ENCODE assay signal across 8 cellular contexts in the genomic region with DNA sequence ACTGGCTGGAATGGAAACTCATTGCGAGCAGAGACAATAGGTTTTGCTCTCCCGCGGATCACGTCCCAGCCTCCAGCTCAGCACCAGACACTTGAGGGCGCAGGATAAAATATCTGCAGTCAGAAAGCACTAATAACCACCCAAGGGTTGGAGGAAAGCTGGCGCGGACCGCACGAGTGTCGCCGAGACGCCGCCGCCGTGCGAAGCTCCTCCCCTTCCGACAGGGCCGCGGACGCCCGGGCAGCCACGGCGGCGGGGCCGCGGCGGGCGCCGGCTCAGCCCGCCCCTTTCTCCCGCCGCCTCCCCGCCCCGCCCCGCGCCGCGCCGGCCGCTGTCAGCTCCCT. TPM values are rescaled to one million over a fixed set of nuclear protein-coding genes. Genes with fewer than 3 reads are reported as not detected.
DNase-seq lines count a peak whose midpoint lies in the region; TF ChIP-seq lines count a peak whose summit lies in the region.

Gene CMPK1 (plus strand): TSS at position 213 of the 344 bp plus-strand sequence. CDS start 156 bp downstream, outside the sequence.

- H2AFZ ChIP-seq in H9 (ENCODE audit: low read length): no peak within 1 kb of the TSS
- H2AFZ ChIP-seq in neural progenitor cell (replicated peaks): peak within 1 kb of the TSS; percentile 90

- H4K5ac ChIP-seq in H9 (ENCODE audit: insufficient read length, low read depth, low read length): no peak within 1 kb of the TSS

- no peaks in the 10 kb centered on the region for H4K20me1 ChIP-seq in H9 (ENCODE audit: control insufficient read depth, insufficient read depth, insufficient read length)
- H4K20me1 ChIP-seq in neural progenitor cell (ENCODE audit: low read depth): no peaks in the 10 kb centered on the region

- H3F3A ChIP-seq in neural progenitor cell (ENCODE audit: low read depth): peaks cover 35% of the 10 kb centered on the region

- H3K4me1 Mint-ChIP-seq in H9 (peaks cover 6 to 9% of the 10 kb centered on the region in 2 experiments), neural progenitor cell (peaks cover 10% of the 10 kb centered on the region)

- H4K8ac ChIP-seq in H9 (replicated peaks; ENCODE audit: insufficient read length, low read depth, low read length): no peak within 1 kb of the TSS

- H3K23me2 ChIP-seq in H9 (ENCODE audit: insufficient read length, low read depth, low read length, poor library complexity, severe bottlenecking): peaks cover 7% of the 10 kb centered on the region

- H3K79me2 ChIP-seq in H9 (ENCODE audit: insufficient read depth, low read length) (peaks cover 2% of the 10 kb centered on the region; the same call in 1 of the 2 replicates), neural progenitor cell (ENCODE audit: low read depth) (peaks cover 56% of the 10 kb centered on the region)

- no peaks in the 10 kb centered on the region for H3K27me3 Mint-ChIP-seq in H9 (ENCODE audit: low read depth)
- H3K27me3 Mint-ChIP-seq in neural progenitor cell (ENCODE audit: insufficient read depth, low read depth): peaks cover 3% of the 10 kb centered on the region

- no peaks in the 10 kb centered on the region for H3K79me1 ChIP-seq in H9 (ENCODE audit: insufficient read depth, low read depth, low read length, poor library complexity, severe bottlenecking)

- H3K27ac ChIP-seq in H9 (ENCODE audit: insufficient read length, low read depth, low read length) (peak within 1 kb of the TSS; percentile 66), neural progenitor cell (peak within 1 kb of the TSS; percentile 96)

- no peak within 1 kb of the TSS for H3K56ac ChIP-seq in H9 (ENCODE audit: insufficient read length, low read depth, low read length)

- H3K23ac ChIP-seq in H9 (ENCODE audit: insufficient read length, low read depth, low read length): no peak within 1 kb of the TSS

- H2BK12ac ChIP-seq in H9 (ENCODE audit: insufficient read length, low read depth, low read length): no peak within 1 kb of the TSS

- no peak within 1 kb of the TSS for H2BK15ac ChIP-seq in H9 (ENCODE audit: low read depth, low read length)

- H3K36me3 ChIP-seq in neural progenitor cell: no peaks in the 10 kb centered on the region

- H3K4me3 ChIP-seq in foreskin fibroblast (ENCODE audit: low read depth in 1 of 2, low read length in 2 of 2) (peak within 1 kb of the TSS; percentile 81 to 96), neural progenitor cell (peak within 1 kb of the TSS; percentile 92)

- H3K4me3 Mint-ChIP-seq in H9 (peak within 1 kb of the TSS; percentile 95 to 96; a peak in 4 of 5 replicates), neural progenitor cell (peak within 1 kb of the TSS; percentile 97)

- no peak within 1 kb of the TSS for H2AK5ac ChIP-seq in H9 (ENCODE audit: insufficient read length, low read length)

- no peak within 1 kb of the TSS for H2BK20ac ChIP-seq in H9 (ENCODE audit: low read depth, low read length, poor library complexity, severe bottlenecking)

- H3K27me3 ChIP-seq in H9 (ENCODE audit: insufficient read depth, low read length) (no peaks in the 10 kb centered on the region), neural progenitor cell (no peaks in the 10 kb centered on the region)

- no peaks in the 10 kb centered on the region; a peak in 1 of 5 replicates for H3K9me3 Mint-ChIP-seq in H9
- no peaks in the 10 kb centered on the region for H3K9me3 Mint-ChIP-seq in neural progenitor cell

- H4K91ac ChIP-seq in H9 (ENCODE audit: insufficient read length, low read depth, low read length): no peak within 1 kb of the TSS

- no peak within 1 kb of the TSS for H3K4ac ChIP-seq in H9 (ENCODE audit: low read depth, low read length)

- H3K4me2 ChIP-seq in H9 (ENCODE audit: insufficient read depth, insufficient read length, low read length): peak within 1 kb of the TSS; percentile 81
- H3K4me2 ChIP-seq in neural progenitor cell: peak within 1 kb of the TSS; percentile 94

- H3K9me3 ChIP-seq in H9 (ENCODE audit: control insufficient read depth, low read depth, low read length) (no peaks in the 10 kb centered on the region), neural progenitor cell (ENCODE audit: low read depth) (no peaks in the 10 kb centered on the region)

- peak within 1 kb of the TSS; percentile 36 for H3K18ac ChIP-seq in H9 (ENCODE audit: insufficient read length, low read depth, low read length)

- in situ Hi-C loops in G401 (cut with HindIII; ENCODE audit: low sequenced_read_pairs): no loop called here

- WGBS in H9 (ENCODE audit: extremely low coverage, insufficient read length, low lambda C conversion rate): no CpG with 5 or more reads among the region's 40 CpGs

- DNase-seq in G401 (ENCODE audit: low spot score) (peak; percentile 91), H9 (peak; percentile 75), LoVo (ENCODE audit: low spot score) (peak; percentile 89), SHP77 (lab: John Stamatoyannopoulos, UW) (peak; percentile 79 to 83), foreskin fibroblast (peak; percentile 83 to 93), neural progenitor cell (ENCODE audit: low spot score) (peak; percentile 93), stromal cell of bone marrow (ENCODE audit: low read depth) (peak; percentile 76)
- peak; percentile 93 for DNase-seq in activated effector memory CD4-positive, alpha-beta T cell treated with anti-CD3 and anti-CD28 coated beads, Interleukin-2, amount 50 U/mL, for 16 hours

- H3K9ac ChIP-seq in H9 (ENCODE audit: extremely low read depth, insufficient read length, low read length): peak within 1 kb of the TSS; percentile 69
- peak within 1 kb of the TSS; percentile 77 for H3K9ac ChIP-seq in neural progenitor cell

- H2BK5ac ChIP-seq in H9 (ENCODE audit: insufficient read length, low read length): no peak within 1 kb of the TSS

- H3K36me3 Mint-ChIP-seq in H9 (ENCODE audit: insufficient read depth in 1 of 3, low read depth in 3 of 3): no peaks in the 10 kb centered on the region; a peak in 1 of 7 replicates
- no peaks in the 10 kb centered on the region for H3K36me3 Mint-ChIP-seq in neural progenitor cell

- H3K27ac Mint-ChIP-seq in H9: peak within 1 kb of the TSS; percentile 95 to 99 (median 95)
- H3K27ac Mint-ChIP-seq in neural progenitor cell: peak within 1 kb of the TSS; percentile 97

- no peak within 1 kb of the TSS for H3T11ph ChIP-seq in H9 (ENCODE audit: low read length)

- H3K14ac ChIP-seq in H9 (ENCODE audit: insufficient read depth, low read length): peak within 1 kb of the TSS; percentile 69; the same call in 1 of the 2 replicates

- TF ChIP-seq CTCF in H9 (conservative IDR thresholded peaks at IDR 0.05) (no peak), foreskin fibroblast (IDR thresholded peaks at IDR 0.05; ENCODE audit: low read depth, low read length) (no peak), neural progenitor cell (IDR thresholded peaks at IDR 0.05) (no peak)

- H2BK120ac ChIP-seq in H9 (ENCODE audit: low read depth, low read length, poor library complexity, severe bottlenecking): no peak within 1 kb of the TSS

- H3K4me1 ChIP-seq in H9 (ENCODE audit: insufficient read depth, low read length) (peaks cover 2% of the 10 kb centered on the region; the same call in 1 of the 2 replicates), neural progenitor cell (peaks cover 20% of the 10 kb centered on the region)

RNA-seq across cellular contexts. Expression of gene CMPK1, which starts in this region (rescaled TPM):
- total RNA-seq in G401 (2014; rRNA removed; shearing (Covaris generic)): 65.5 and 90.5 TPM in 2 replicates
- total RNA-seq in H9 (2021) (26.3 and 28.7 TPM in 2 replicates), neural progenitor cell (ENCODE audit: low replicate concordance) (39.6 and 68.0 TPM in 2 replicates)

Comparison
In these comparisons a context has a peak if more than half of its experiments do, and no peak if none do; other contexts are left out.
1. Peak in every context shown above with its lines: DNase-seq, H3K4me3 ChIP-seq and H3K27ac ChIP-seq.